10 cellular contexts compared by ENCODE assay signal in the genomic region with DNA sequence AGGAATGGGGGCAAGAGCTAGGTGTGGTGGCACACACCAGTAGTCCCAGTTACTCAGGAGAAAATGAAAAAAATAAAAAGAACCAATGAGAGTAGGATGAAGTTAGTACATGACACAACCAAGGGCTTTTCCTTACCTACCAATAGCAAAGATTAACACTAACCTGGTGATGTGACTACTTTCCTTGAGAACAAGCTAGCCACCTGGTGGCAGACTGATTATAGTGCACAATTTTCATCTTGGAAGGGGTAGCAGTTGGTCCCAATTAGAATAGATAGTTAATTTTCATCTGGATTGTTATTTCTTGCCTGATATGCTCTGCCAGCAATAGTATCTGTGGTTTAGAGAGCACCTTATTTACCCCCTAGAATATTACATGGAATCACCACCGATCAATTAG.
A peak's percentile ranks its signal among the peaks of the same experiment; 100 is the strongest.
DNase-seq lines count a peak whose midpoint lies in the region; ATAC-seq and TF ChIP-seq lines count a peak whose summit lies in the region.
"Had no signal": no experiment of that assay in that cellular context is flagged by ENCODE, and none has a peak within 500 bp of the region (broad histone marks: within the 10 kb centered on the region; RNA-seq: fewer than 3 reads in every experiment).

No MANE protein-coding gene starts in this region.

- H2AK5ac ChIP-seq in H9 (ENCODE audit: insufficient read length, low read length): no peak overlapping the region

- no peaks in the 10 kb centered on the region for H3K27me3 ChIP-seq in H9 (ENCODE audit: insufficient read depth, low read length)
- no peaks in the 10 kb centered on the region for H3K27me3 ChIP-seq in CD4-positive, alpha-beta T cell (ENCODE audit: control insufficient read depth, insufficient read depth, low read length)

- H3K4ac ChIP-seq in H9 (ENCODE audit: low read depth, low read length): no peak overlapping the region

- H3T11ph ChIP-seq in H9 (ENCODE audit: low read length): no peak overlapping the region

- H2BK15ac ChIP-seq in H9 (ENCODE audit: low read depth, low read length): no peak overlapping the region

- H3K4me1 Mint-ChIP-seq in H9: peaks cover 0 to 5% of the 10 kb centered on the region in 2 experiments; a peak in 2 of 4 replicates
- H3K4me1 Mint-ChIP-seq in CD4-positive, alpha-beta T cell (ENCODE audit: low read depth): no peaks in the 10 kb centered on the region
- H3K4me1 Mint-ChIP-seq in activated naive CD8-positive, alpha-beta T cell treated with anti-CD3 and anti-CD28 coated beads for 36 hours: no peaks in the 10 kb centered on the region

- no peak overlapping the region for H2BK120ac ChIP-seq in H9 (ENCODE audit: low read depth, low read length, poor library complexity, severe bottlenecking)

- H3K9me3 ChIP-seq in H9 (ENCODE audit: control insufficient read depth, low read depth, low read length): no peaks in the 10 kb centered on the region
- no peaks in the 10 kb centered on the region for H3K9me3 ChIP-seq in CD4-positive, alpha-beta T cell (ENCODE audit: control insufficient read depth, low read length)

- TF ChIP-seq CTCF in H9 (conservative IDR thresholded peaks at IDR 0.05): peak; percentile 72
- no peak for TF ChIP-seq CTCF in CD4-positive, alpha-beta T cell (IDR thresholded peaks at IDR 0.05)

- H3K9ac ChIP-seq in H9 (ENCODE audit: extremely low read depth, insufficient read length, low read length): no peak overlapping the region

- H2BK5ac ChIP-seq in H9 (ENCODE audit: insufficient read length, low read length): no peak overlapping the region

- no peaks in the 10 kb centered on the region for H3K79me1 ChIP-seq in H9 (ENCODE audit: insufficient read depth, low read depth, low read length, poor library complexity, severe bottlenecking)

- H3K79me2 ChIP-seq in H9 (ENCODE audit: insufficient read depth, low read length): no peaks in the 10 kb centered on the region

- intact Hi-C loops in CD4-positive, alpha-beta T cell (cut with DNase I, micrococcal nuclease): no loop called here

- H3K4me2 ChIP-seq in H9 (ENCODE audit: insufficient read depth, insufficient read length, low read length): no peak overlapping the region

- no peak overlapping the region for H3K23ac ChIP-seq in H9 (ENCODE audit: insufficient read length, low read depth, low read length)

- H3K4me3 Mint-ChIP-seq in H9: no peak overlapping the region
- no peak overlapping the region for H3K4me3 Mint-ChIP-seq in CD4-positive, alpha-beta T cell
- H3K4me3 Mint-ChIP-seq in activated naive CD8-positive, alpha-beta T cell treated with anti-CD3 and anti-CD28 coated beads for 36 hours: no peak overlapping the region

- H3K27me3 Mint-ChIP-seq in H9 (ENCODE audit: low read depth): no peaks in the 10 kb centered on the region
- no peaks in the 10 kb centered on the region for H3K27me3 Mint-ChIP-seq in CD4-positive, alpha-beta T cell
- no peaks in the 10 kb centered on the region for H3K27me3 Mint-ChIP-seq in activated naive CD8-positive, alpha-beta T cell treated with anti-CD3 and anti-CD28 coated beads for 36 hours

- H4K8ac ChIP-seq in H9 (replicated peaks; ENCODE audit: insufficient read length, low read depth, low read length): no peak overlapping the region

- no peak overlapping the region for H4K91ac ChIP-seq in H9 (ENCODE audit: insufficient read length, low read depth, low read length)

- no peak for ATAC-seq in GM19455 (IDR thresholded peaks at IDR 0.05; ENCODE audit: unreplicated experiment)
- ATAC-seq in CD4-positive, alpha-beta T cell (ENCODE audit: poor library complexity): no peak
- ATAC-seq: Right ventricle myocardium inferior had no signal

- no peaks in the 10 kb centered on the region for H3K4me1 ChIP-seq in H9 (ENCODE audit: insufficient read depth, low read length)

- H2AFZ ChIP-seq in H9 (ENCODE audit: low read length): no peak overlapping the region

- H3K27ac Mint-ChIP-seq in H9: no peak overlapping the region
- no peak overlapping the region for H3K27ac Mint-ChIP-seq in CD4-positive, alpha-beta T cell
- H3K27ac Mint-ChIP-seq in activated naive CD8-positive, alpha-beta T cell treated with anti-CD3 and anti-CD28 coated beads for 36 hours: no peak overlapping the region

- no peak overlapping the region for H3K27ac ChIP-seq in H9 (ENCODE audit: insufficient read length, low read depth, low read length)
- H3K27ac ChIP-seq in CD4-positive, alpha-beta T cell (ENCODE audit: low read depth, low read length): no peak overlapping the region

- no peak overlapping the region for H3K14ac ChIP-seq in H9 (ENCODE audit: insufficient read depth, low read length)

- no CpG with 5 or more reads among the region's 1 CpG for WGBS in H9 (ENCODE audit: extremely low coverage, insufficient read length, low lambda C conversion rate)

- no peaks in the 10 kb centered on the region; a peak in 2 of 7 replicates for H3K36me3 Mint-ChIP-seq in H9 (ENCODE audit: insufficient read depth in 1 of 3, low read depth in 3 of 3)
- H3K36me3 Mint-ChIP-seq in CD4-positive, alpha-beta T cell (ENCODE audit: low read depth): no peaks in the 10 kb centered on the region
- no peaks in the 10 kb centered on the region for H3K36me3 Mint-ChIP-seq in activated naive CD8-positive, alpha-beta T cell treated with anti-CD3 and anti-CD28 coated beads for 36 hours

- no peak overlapping the region for H4K5ac ChIP-seq in H9 (ENCODE audit: insufficient read length, low read depth, low read length)

- peak; percentile 59 for DNase-seq in DMS53 (lab: John Stamatoyannopoulos, UW)
- peak; percentile 32 for DNase-seq in H9
- DNase-seq in NCI-H69 (lab: John Stamatoyannopoulos, UW): peak; percentile 59
- DNase-seq in hepatic stellate cell (ENCODE audit: low spot score): peak; percentile 3
- no peak for DNase-seq in DMS79 treated with DMSO at 0.1 percent for 48 hours (lab: John Stamatoyannopoulos, UW)
- DNase-seq in CD4-positive, alpha-beta T cell: no peak
- DNase-seq in activated naive CD8-positive, alpha-beta T cell treated with anti-CD3 and anti-CD28 coated beads for 36 hours: no peak
- DNase-seq: retina had no signal

- H3K56ac ChIP-seq in H9 (ENCODE audit: insufficient read length, low read depth, low read length): no peak overlapping the region

- no peak overlapping the region for H3K18ac ChIP-seq in H9 (ENCODE audit: insufficient read length, low read depth, low read length)

- POLR2A ChIA-PET in CD4-positive, alpha-beta T cell (lab: Charles Lee): no interaction called here

- no peak overlapping the region for H2BK12ac ChIP-seq in H9 (ENCODE audit: insufficient read length, low read depth, low read length)

- no peaks in the 10 kb centered on the region for H3K23me2 ChIP-seq in H9 (ENCODE audit: insufficient read length, low read depth, low read length, poor library complexity, severe bottlenecking)

- peaks cover 0 to 6% of the 10 kb centered on the region in 2 experiments; a peak in 2 of 5 replicates for H3K9me3 Mint-ChIP-seq in H9
- H3K9me3 Mint-ChIP-seq in CD4-positive, alpha-beta T cell: peaks cover 6% of the 10 kb centered on the region
- H3K9me3 Mint-ChIP-seq in activated naive CD8-positive, alpha-beta T cell treated with anti-CD3 and anti-CD28 coated beads for 36 hours: peaks cover 10% of the 10 kb centered on the region

- H4K20me1 ChIP-seq in H9 (ENCODE audit: control insufficient read depth, insufficient read depth, insufficient read length): no peaks in the 10 kb centered on the region

- CTCF ChIA-PET in CD4-positive, alpha-beta T cell (lab: Charles Lee): no interaction called here

- no peak overlapping the region for H2BK20ac ChIP-seq in H9 (ENCODE audit: low read depth, low read length, poor library complexity, severe bottlenecking)

Comparison
In these comparisons a context has a peak if more than half of its experiments do, and no peak if none do; other contexts are left out.
1. DNase-seq: peak in DMS53 (single experiment), H9 (single experiment), NCI-H69 (single experiment) and hepatic stellate cell (single experiment); none in DMS79 treated with DMSO at 0.1 percent for 48 hours (single experiment), CD4-positive, alpha-beta T cell (0 of 10) and activated naive CD8-positive, alpha-beta T cell treated with anti-CD3 and anti-CD28 coated beads for 36 hours (single experiment).